Comparison of ENCODE assay signal across 8 cellular contexts in the genomic region with DNA sequence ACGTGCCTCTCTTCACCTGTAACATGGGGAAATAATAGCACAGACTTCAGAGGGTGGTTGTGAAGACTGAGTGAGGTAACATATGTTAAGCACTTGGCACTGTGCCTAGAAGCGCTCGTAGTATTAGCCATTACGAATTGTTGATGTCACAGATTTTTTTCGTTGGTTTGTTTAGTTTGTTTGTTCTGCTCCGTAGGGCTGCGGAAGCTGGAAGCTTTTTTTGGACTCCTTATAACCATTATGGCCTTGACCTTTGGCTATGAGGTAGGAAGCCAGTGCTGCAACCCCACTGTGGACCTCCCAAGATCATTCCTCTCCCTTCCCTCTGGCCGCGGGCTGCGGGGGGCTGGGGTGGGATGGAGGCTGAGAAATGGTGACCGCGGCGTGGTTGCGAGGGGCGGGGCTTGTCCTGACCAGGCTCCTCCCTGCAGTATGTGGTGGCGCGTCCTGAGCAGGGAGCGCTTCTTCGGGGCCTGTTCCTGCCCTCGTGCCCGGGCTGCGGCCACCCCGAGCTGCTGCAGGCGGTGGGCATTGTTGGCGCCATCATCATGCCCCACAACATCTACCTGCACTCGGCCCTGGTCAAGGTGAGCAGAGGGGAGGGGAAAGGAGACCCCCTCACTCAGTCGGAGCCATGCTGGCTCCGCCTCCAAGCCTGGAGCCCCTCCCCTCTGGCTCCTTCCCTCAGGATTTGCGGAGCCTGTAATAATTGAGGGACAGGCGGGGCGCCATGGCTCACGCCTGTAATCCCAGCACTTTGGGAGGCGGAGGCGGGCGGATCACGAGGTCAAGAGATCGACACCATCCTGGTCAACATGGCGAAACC. TPM values are rescaled to one million over a fixed set of nuclear protein-coding genes. Genes with fewer than 3 reads are reported as not detected.
A peak's percentile ranks its signal among the peaks of the same experiment; 100 is the strongest.
DNase-seq lines count a peak whose midpoint lies in the region; ATAC-seq and TF ChIP-seq lines count a peak whose summit lies in the region.

No MANE protein-coding gene starts in this region.

- ATAC-seq in upper lobe of right lung, result peak; percentile 81

- intact Hi-C loops in upper lobe of right lung (cut with DNase I), result no loop called here

- H4K91ac ChIP-seq in H9 (ENCODE audit: insufficient read length, low read depth, low read length), result no peak overlapping the region

- no peak overlapping the region; the same call in 1 of the 2 replicates for H3K14ac ChIP-seq in H9 (ENCODE audit: insufficient read depth, low read length)

- no CpG with 5 or more reads among the region's 38 CpGs for WGBS in H9 (ENCODE audit: extremely low coverage, insufficient read length, low lambda C conversion rate)

- H3K4me3 ChIP-seq in duodenal mucosa (ENCODE audit: low read depth in 1 of 2, low read length in 2 of 2), result peak overlapping the region; percentile 70 to 76
- H3K4me3 ChIP-seq in upper lobe of right lung, result peak overlapping the region; percentile 54

- H2AK5ac ChIP-seq in H9 (ENCODE audit: insufficient read length, low read length), result no peak overlapping the region

- H2AFZ ChIP-seq in H9 (ENCODE audit: low read length), result no peak overlapping the region

- peak overlapping the region; percentile 54 for H3K4me2 ChIP-seq in H9 (ENCODE audit: insufficient read depth, insufficient read length, low read length)

- H3K18ac ChIP-seq in H9 (ENCODE audit: insufficient read length, low read depth, low read length), result no peak overlapping the region

- no peak overlapping the region for H3K56ac ChIP-seq in H9 (ENCODE audit: insufficient read length, low read depth, low read length)

- no peaks in the 10 kb centered on the region for H3K36me3 ChIP-seq in duodenal mucosa (ENCODE audit: control insufficient read depth in 1 of 2, insufficient read depth in 2 of 2, low read length in 2 of 2)
- no peaks in the 10 kb centered on the region for H3K36me3 ChIP-seq in upper lobe of right lung

- H3K27me3 ChIP-seq in H9 (ENCODE audit: insufficient read depth, low read length), result peaks cover 2% of the 10 kb centered on the region; the same call in 1 of the 2 replicates
- no peaks in the 10 kb centered on the region for H3K27me3 ChIP-seq in duodenal mucosa (ENCODE audit: control insufficient read depth in 1 of 2, insufficient read depth in 2 of 2, low read length in 2 of 2)
- no peaks in the 10 kb centered on the region for H3K27me3 ChIP-seq in upper lobe of right lung

- no peak overlapping the region for H4K8ac ChIP-seq in H9 (replicated peaks; ENCODE audit: insufficient read length, low read depth, low read length)

- peaks cover 5 to 8% of the 10 kb centered on the region in 2 experiments; a peak in 3 of 4 replicates for H3K4me1 Mint-ChIP-seq in H9

- no peaks in the 10 kb centered on the region for H4K20me1 ChIP-seq in H9 (ENCODE audit: control insufficient read depth, insufficient read depth, insufficient read length)

- H3K4ac ChIP-seq in H9 (ENCODE audit: low read depth, low read length), result no peak overlapping the region

- no peaks in the 10 kb centered on the region for H3K79me2 ChIP-seq in H9 (ENCODE audit: insufficient read depth, low read length)

- no peak overlapping the region for H4K5ac ChIP-seq in H9 (ENCODE audit: insufficient read length, low read depth, low read length)

- no peak overlapping the region for H3K27ac ChIP-seq in H9 (ENCODE audit: insufficient read length, low read depth, low read length)
- H3K27ac ChIP-seq in duodenal mucosa (ENCODE audit: low read depth, low read length), result peak overlapping the region; percentile 66
- peak overlapping the region; percentile 75 for H3K27ac ChIP-seq in upper lobe of right lung

- peaks cover 6% of the 10 kb centered on the region for H3K23me2 ChIP-seq in H9 (ENCODE audit: insufficient read length, low read depth, low read length, poor library complexity, severe bottlenecking)

- peak overlapping the region; percentile 71 to 86 for H3K4me3 Mint-ChIP-seq in H9

- no peak overlapping the region for H3K9ac ChIP-seq in H9 (ENCODE audit: extremely low read depth, insufficient read length, low read length)
- H3K9ac ChIP-seq in duodenal mucosa (ENCODE audit: low read depth in 1 of 2, low read length in 2 of 2), result peak overlapping the region; percentile 50 to 54

- H2BK12ac ChIP-seq in H9 (ENCODE audit: insufficient read length, low read depth, low read length), result no peak overlapping the region

- no peak overlapping the region for H2BK120ac ChIP-seq in H9 (ENCODE audit: low read depth, low read length, poor library complexity, severe bottlenecking)

- no peak overlapping the region for H2BK20ac ChIP-seq in H9 (ENCODE audit: low read depth, low read length, poor library complexity, severe bottlenecking)

- peak; percentile 88 for DNase-seq in H9
- peak; percentile 82 for DNase-seq in NCI-H748 (lab: John Stamatoyannopoulos, UW; ENCODE audit: unreplicated experiment)
- DNase-seq in lung microvascular endothelial cell (ENCODE audit: low read depth in 2 of 2), result peak; percentile 63 to 75
- peak; percentile 91 for DNase-seq in upper lobe of right lung
- no peak for DNase-seq in stimulated activated CD4-positive, alpha-beta T cell treated with anti-CD3 and anti-CD28 coated beads, Interleukin-4, amount 100 ng/mL, for 4 hours
- no peak for DNase-seq in superior temporal gyrus (ENCODE audit: extremely low spot score)
- no peak for DNase-seq in activated CD8-positive, alpha-beta memory T cell treated with anti-CD3 and anti-CD28 coated beads, Interleukin-2, amount 50 U/mL, for 48 hours

- H2BK5ac ChIP-seq in H9 (ENCODE audit: insufficient read length, low read length), result no peak overlapping the region

- no peaks in the 10 kb centered on the region for H3K9me3 ChIP-seq in H9 (ENCODE audit: control insufficient read depth, low read depth, low read length)
- no peaks in the 10 kb centered on the region for H3K9me3 ChIP-seq in duodenal mucosa (ENCODE audit: control insufficient read depth in 1 of 2, low read length in 2 of 2)
- H3K9me3 ChIP-seq in upper lobe of right lung, result no peaks in the 10 kb centered on the region

- H3K27me3 Mint-ChIP-seq in H9 (ENCODE audit: low read depth), result peaks cover 42% of the 10 kb centered on the region

- no peaks in the 10 kb centered on the region for H3K79me1 ChIP-seq in H9 (ENCODE audit: insufficient read depth, low read depth, low read length, poor library complexity, severe bottlenecking)

- H3T11ph ChIP-seq in H9 (ENCODE audit: low read length), result no peak overlapping the region

- H3K23ac ChIP-seq in H9 (ENCODE audit: insufficient read length, low read depth, low read length), result no peak overlapping the region

- no peaks in the 10 kb centered on the region for H3K36me3 Mint-ChIP-seq in H9 (ENCODE audit: insufficient read depth in 1 of 3, low read depth in 3 of 3)

- peak overlapping the region; percentile 59 to 88 (median 82); a peak in 6 of 7 replicates for H3K27ac Mint-ChIP-seq in H9

- H2BK15ac ChIP-seq in H9 (ENCODE audit: low read depth, low read length), result no peak overlapping the region

- H3K9me3 Mint-ChIP-seq in H9, result no peaks in the 10 kb centered on the region; a peak in 1 of 5 replicates

- TF ChIP-seq CTCF in H9 (conservative IDR thresholded peaks at IDR 0.05) (no peak), upper lobe of right lung (IDR thresholded peaks at IDR 0.05) (no peak)

- H3K4me1 ChIP-seq in H9 (ENCODE audit: insufficient read depth, low read length), result no peaks in the 10 kb centered on the region
- no peaks in the 10 kb centered on the region for H3K4me1 ChIP-seq in duodenal mucosa (ENCODE audit: control insufficient read depth in 1 of 2, insufficient read depth in 2 of 2, low read length in 2 of 2)
- H3K4me1 ChIP-seq in upper lobe of right lung, result peaks cover 8% of the 10 kb centered on the region

RNA-seq across cellular contexts. Expression of gene SLC11A1, which starts 5.5 kb away (rescaled TPM):
- total RNA-seq in H9 (2021) (0.04 and 0.11 TPM in 2 replicates), lung microvascular endothelial cell (under 0.01 and 0.20 TPM in 2 replicates), upper lobe of right lung (302 TPM)

RNA-seq across cellular contexts. Expression of gene CTDSP1, which starts 12.1 kb away (rescaled TPM):
- total RNA-seq in H9 (2021) (52.3 and 56.6 TPM in 2 replicates), lung microvascular endothelial cell (41.2 and 78.4 TPM in 2 replicates), upper lobe of right lung (169 TPM)

RNA-seq across cellular contexts. Expression of gene CATIP, which starts 30.9 kb away (rescaled TPM):
- total RNA-seq in H9 (2021) (not detected in 2 replicates), lung microvascular endothelial cell (not detected in 2 replicates), upper lobe of right lung (0.64 TPM)

RNA-seq across cellular contexts. Expression of gene VIL1, which starts 31.3 kb away (rescaled TPM):
- total RNA-seq in H9 (2021) (4.0 and 4.2 TPM in 2 replicates), lung microvascular endothelial cell (not detected in 2 replicates), upper lobe of right lung (not detected)

Comparison
In these comparisons a context has a peak if more than half of its experiments do, and no peak if none do; other contexts are left out.
1. DNase-seq: peak in H9 (single experiment), NCI-H748 (single experiment), lung microvascular endothelial cell (2 of 2) and upper lobe of right lung (single experiment); none in stimulated activated CD4-positive, alpha-beta T cell treated with anti-CD3 and anti-CD28 coated beads, Interleukin-4, amount 100 ng/mL, for 4 hours (0 of 2), superior temporal gyrus (single experiment) and activated CD8-positive, alpha-beta memory T cell treated with anti-CD3 and anti-CD28 coated beads, Interleukin-2, amount 50 U/mL, for 48 hours (single experiment).
2. RNA of gene SLC11A1, which starts 5.5 kb away (total RNA-seq): 302 TPM in upper lobe of right lung (single experiment); under 0.01 to 0.20 TPM in lung microvascular endothelial cell and 0.04 to 0.11 TPM in H9; every median in the first group is over 100 times any median in the second.